In genomic region chr1:1073743-1074587, GRCh38 we compare ENCODE assay signal across 11 cellular contexts. TPM values are rescaled to one million over a fixed set of nuclear protein-coding genes. Genes with fewer than 3 reads are reported as not detected.
DNase-seq lines count a peak whose midpoint lies in the region; ATAC-seq and TF ChIP-seq lines count a peak whose summit lies in the region.
"Had no signal": no experiment of that assay in that cellular context is flagged by ENCODE, and none has a peak within 500 bp of the region (broad histone marks: within the 10 kb centered on the region; RNA-seq: fewer than 3 reads in every experiment).

RNF223 (minus strand) TSS chr1:1074306; CDS start chr1:1072566, 1,740 bp downstream.

- H3K27me3 ChIP-seq in right cardiac atrium (ENCODE audit: control insufficient read depth, insufficient read depth) (no peaks in the 10 kb centered on the region), spleen (replicated peaks in 1 of 7) (peaks cover 0 to 70% (median 42%) of the 10 kb centered on the region in 7 donors)

- intact Hi-C loops in right cardiac atrium (cut with DNase I) (no loop called here), spleen (cut with DNase I; ENCODE audit: low total_unique reads) (no loop called here)

- ATAC-seq in right cardiac atrium (peak; percentile 4 to 12), HG02852 (IDR thresholded peaks at IDR 0.05; ENCODE audit: unreplicated experiment) (no peak)
- ATAC-seq in activated CD4-positive, CD25-positive, alpha-beta regulatory T cell treated with anti-CD3 and anti-CD28 coated beads, Interleukin-2, amount 50 U/mL, for 24 hours: no peak

- H3K36me3 ChIP-seq in spleen: no peaks in the 10 kb centered on the region

- 68% methylated on average over 35 of the region's 35 CpGs for WGBS in right cardiac atrium
- 71 to 89% (median 78%) methylated on average over 15 to 35 of the region's 35 CpGs for WGBS in spleen, 5 donors

- H3K27ac ChIP-seq in right cardiac atrium (ENCODE audit: low read length) (no peak within 1 kb of the TSS), spleen (no peak within 1 kb of the TSS)
- H3K27ac ChIP-seq: GM23248 had no signal

- TF ChIP-seq POLR2A in spleen (IDR thresholded peaks at IDR 0.05): no peak

- no peaks in the 10 kb centered on the region for H3K9me3 ChIP-seq in right cardiac atrium (ENCODE audit: control insufficient read depth, low read length)
- no peaks in the 10 kb centered on the region for H3K9me3 ChIP-seq in spleen

- H3K4me1 ChIP-seq in right cardiac atrium (ENCODE audit: control insufficient read depth, insufficient read depth, low read length): no peaks in the 10 kb centered on the region
- peaks cover 6 to 20% (median 14%) of the 10 kb centered on the region in 6 donors for H3K4me1 ChIP-seq in spleen

- peak; percentile 32 for DNase-seq in NCI-H345 (lab: John Stamatoyannopoulos, UW)
- no peak for DNase-seq in NCI-H345 treated with DMSO at 0.1 percent for 48 hours (lab: John Stamatoyannopoulos, UW; ENCODE audit: unreplicated experiment)
- peak; percentile 29 for DNase-seq in NCI-H748 treated with DMSO at 0.1 percent for 48 hours (lab: John Stamatoyannopoulos, UW)
- peak; percentile 12 to 56 (median 50) for DNase-seq in right cardiac atrium
- peak; percentile 72 for DNase-seq in spleen
- no peak for DNase-seq in activated gamma-delta T cell (lab: John Stamatoyannopoulos, UW)
- DNase-seq: GDM1, GM23248 had no signal

- TF ChIP-seq CTCF in spleen (IDR thresholded peaks at IDR 0.05 in 8 of 11, conservative IDR thresholded peaks at IDR 0.05 in 3 of 11): no peak

- H3K4me3 ChIP-seq in right cardiac atrium (ENCODE audit: low read length): no peak within 1 kb of the TSS
- no peak within 1 kb of the TSS for H3K4me3 ChIP-seq in spleen
- H3K4me3 ChIP-seq: GM23248 had no signal

RNA-seq across cellular contexts. Expression of gene RNF223, which starts in this region (rescaled TPM):
- total RNA-seq in right cardiac atrium (not detected), spleen (not detected)
- polyA plus RNA-seq in right cardiac atrium (not detected), spleen (not detected)
- total RNA-seq: GM23248, LHCN-M2 had no signal
- polyA plus RNA-seq: GM23248 had no signal

Comparison
In these comparisons a context has a peak if more than half of its experiments do, and no peak if none do; other contexts are left out.
1. DNase-seq: peak in NCI-H345 (single experiment) and NCI-H748 treated with DMSO at 0.1 percent for 48 hours (single experiment); none in NCI-H345 treated with DMSO at 0.1 percent for 48 hours (single experiment) and activated gamma-delta T cell (single experiment).
2. Peak in DNase-seq and ATAC-seq in right cardiac atrium; RNA of the gene not detected or under 1 TPM.
3. Peak in DNase-seq in spleen; RNA of the gene not detected or under 1 TPM.